8 cellular contexts compared by ENCODE assay signal in the genomic region with DNA sequence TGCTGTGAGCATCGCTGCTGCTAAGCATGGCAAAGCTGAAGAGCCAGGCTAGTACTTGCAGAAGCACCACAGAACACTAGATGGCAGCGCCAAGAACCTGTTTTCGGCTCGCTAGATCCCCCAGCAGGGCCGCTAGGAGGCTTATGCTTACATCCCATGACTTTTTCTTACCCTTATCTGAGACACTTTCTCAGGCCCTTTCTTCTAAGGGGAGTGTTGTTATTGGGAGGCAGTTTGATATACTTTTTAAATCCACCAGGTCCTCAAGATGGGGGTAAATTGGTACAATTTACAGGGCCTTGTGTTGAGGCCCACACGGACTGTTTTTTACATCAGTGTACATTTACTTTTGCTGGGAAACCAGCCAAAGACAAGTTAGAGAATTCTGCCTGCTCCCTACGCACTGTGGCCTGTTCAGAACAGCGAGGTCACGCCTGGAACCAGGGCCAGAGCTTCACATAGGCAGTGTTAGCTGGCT. TPM values are rescaled to one million over a fixed set of nuclear protein-coding genes. Genes with fewer than 3 reads are reported as not detected.
DNase-seq lines count a peak whose midpoint lies in the region; ATAC-seq and TF ChIP-seq lines count a peak whose summit lies in the region.

No MANE protein-coding gene starts in this region.

- H3K27me3 ChIP-seq in DND-41 (ENCODE audit: insufficient read depth, low read length, poor library complexity), result no peaks in the 10 kb centered on the region
- no peaks in the 10 kb centered on the region for H3K27me3 ChIP-seq in SJSA1 (replicated peaks)
- H3K27me3 ChIP-seq in right atrium auricular region, result no peaks in the 10 kb centered on the region
- H3K27me3 ChIP-seq in sigmoid colon, result no peaks in the 10 kb centered on the region

- no peak overlapping the region for H3K27ac Mint-ChIP-seq in activated naive CD8-positive, alpha-beta T cell treated with anti-CD3 and anti-CD28 coated beads, Interleukin-2, amount 10 ng/mL, durations not matched to agents 7 days and 5 days

- TF ChIP-seq CTCF in DND-41 (IDR thresholded peaks at IDR 0.05; ENCODE audit: borderline replicate concordance, extremely low read depth, low read length, poor library complexity, severe bottlenecking) (peak; percentile 78), right atrium auricular region (IDR thresholded peaks at IDR 0.05) (peak; percentile 46 to 70), sigmoid colon (IDR thresholded peaks at IDR 0.05) (peak; percentile 64 to 83 (median 82))

- H3K9ac ChIP-seq in DND-41 (ENCODE audit: low read depth, low read length), result no peak overlapping the region

- H3K27me3 Mint-ChIP-seq in activated naive CD8-positive, alpha-beta T cell treated with anti-CD3 and anti-CD28 coated beads, Interleukin-2, amount 10 ng/mL, durations not matched to agents 7 days and 5 days, result peaks cover 12% of the 10 kb centered on the region

- no peaks in the 10 kb centered on the region for H3K79me2 ChIP-seq in DND-41 (ENCODE audit: insufficient read depth, low read length)

- ATAC-seq in DND-41 (ENCODE audit: insufficient read depth, low read depth) (peak; percentile 83), GM21360 (IDR thresholded peaks at IDR 0.05; ENCODE audit: unreplicated experiment) (peak; percentile 77), HG03571 (IDR thresholded peaks at IDR 0.05; ENCODE audit: unreplicated experiment) (peak; percentile 91)
- ATAC-seq in activated naive CD8-positive, alpha-beta T cell treated with anti-CD3 and anti-CD28 coated beads, Interleukin-2, amount 10 ng/mL, durations not matched to agents 7 days and 5 days (ENCODE audit: low read depth), result peak; percentile 91

- no peak for TF ChIP-seq EP300 in sigmoid colon (IDR thresholded peaks at IDR 0.05)

- H3K9me3 Mint-ChIP-seq in activated naive CD8-positive, alpha-beta T cell treated with anti-CD3 and anti-CD28 coated beads, Interleukin-2, amount 10 ng/mL, durations not matched to agents 7 days and 5 days, result no peaks in the 10 kb centered on the region

- no peaks in the 10 kb centered on the region for H4K20me1 ChIP-seq in DND-41 (ENCODE audit: insufficient read depth, low read length)

- no peak overlapping the region for H3K4me3 Mint-ChIP-seq in activated naive CD8-positive, alpha-beta T cell treated with anti-CD3 and anti-CD28 coated beads, Interleukin-2, amount 10 ng/mL, durations not matched to agents 7 days and 5 days

- H3K4me1 ChIP-seq in DND-41 (ENCODE audit: insufficient read depth, low read length), result peaks cover 20% of the 10 kb centered on the region; the same call in 1 of the 2 replicates
- peaks cover 45% of the 10 kb centered on the region for H3K4me1 ChIP-seq in SJSA1 (replicated peaks)
- H3K4me1 ChIP-seq in right atrium auricular region, result peaks cover 0 to 22% of the 10 kb centered on the region in 2 donors
- H3K4me1 ChIP-seq in sigmoid colon, result peaks cover 0 to 40% (median 35%) of the 10 kb centered on the region in 4 donors

- H3K4me1 Mint-ChIP-seq in activated naive CD8-positive, alpha-beta T cell treated with anti-CD3 and anti-CD28 coated beads, Interleukin-2, amount 10 ng/mL, durations not matched to agents 7 days and 5 days, result peaks cover 17% of the 10 kb centered on the region

- no peak overlapping the region for H3K4me3 ChIP-seq in DND-41 (ENCODE audit: low read depth in 1 of 2, low read length in 2 of 2)
- no peak overlapping the region for H3K4me3 ChIP-seq in SJSA1
- no peak overlapping the region for H3K4me3 ChIP-seq in right atrium auricular region
- H3K4me3 ChIP-seq in sigmoid colon, result no peak overlapping the region

- TF ChIP-seq POLR2A in sigmoid colon (IDR thresholded peaks at IDR 0.05), result no peak

- H3K9me3 ChIP-seq in DND-41 (ENCODE audit: insufficient read depth, low read length, severe bottlenecking) (no peaks in the 10 kb centered on the region), SJSA1 (replicated peaks) (no peaks in the 10 kb centered on the region), right atrium auricular region (no peaks in the 10 kb centered on the region), sigmoid colon (no peaks in the 10 kb centered on the region)

- H3K36me3 ChIP-seq in DND-41 (ENCODE audit: insufficient read depth, low read length) (no peaks in the 10 kb centered on the region), SJSA1 (peaks cover 3% of the 10 kb centered on the region; the same call in 1 of the 2 replicates), right atrium auricular region (no peaks in the 10 kb centered on the region), sigmoid colon (no peaks in the 10 kb centered on the region)

- POLR2A ChIA-PET in activated naive CD8-positive, alpha-beta T cell treated with anti-CD3 and anti-CD28 coated beads, Interleukin-2, amount 10 ng/mL, durations not matched to agents 7 days and 5 days (lab: Charles Lee), result interaction anchor here (0.6 to 1.0 kb wide), 3 partner anchors 15 to 84 kb away, joined by 3 to 4 read pairs (median 3); partner anchors contain the start of gene TRIM5

- DNase-seq in DND-41, result peak; percentile 61
- DNase-seq in SJSA1 (ENCODE audit: low read depth in 1 of 2, low spot score in 2 of 2), result peak; percentile 71 to 85
- DNase-seq in activated naive CD8-positive, alpha-beta T cell treated with anti-CD3 and anti-CD28 coated beads, Interleukin-2, amount 10 ng/mL, durations not matched to agents 7 days and 5 days, result peak; percentile 45
- DNase-seq in right atrium auricular region (ENCODE audit: low spot score), result peak; percentile 79
- DNase-seq in sigmoid colon, result peak; percentile 87
- DNase-seq in NCI-H187 (lab: John Stamatoyannopoulos, UW), result no peak

- H2AFZ ChIP-seq in DND-41 (ENCODE audit: low read depth, low read length), result no peak overlapping the region

- 28 to 45% methylated on average over 9 of the region's 9 CpGs for WGBS in sigmoid colon, 2 donors

- H3K27ac ChIP-seq in DND-41 (ENCODE audit: low read length) (no peak overlapping the region), SJSA1 (no peak overlapping the region; the same call in 1 of the 2 replicates), right atrium auricular region (peak overlapping the region; percentile 24 to 40), sigmoid colon (peak overlapping the region; percentile 65 to 81 (median 77))

- intact Hi-C loops in sigmoid colon (cut with DNase I), result loop anchor here (1.0 kb wide), 1 partner anchor 21 kb away; no protein-coding TSS in a partner anchor

- no peak overlapping the region for H3K4me2 ChIP-seq in DND-41 (ENCODE audit: insufficient read depth, low read length)

- no peaks in the 10 kb centered on the region for H3K36me3 Mint-ChIP-seq in activated naive CD8-positive, alpha-beta T cell treated with anti-CD3 and anti-CD28 coated beads, Interleukin-2, amount 10 ng/mL, durations not matched to agents 7 days and 5 days

RNA-seq across cellular contexts. Expression of gene TRIM6, which starts 4.0 kb away (rescaled TPM):
- 24.1 and 26.2 TPM in 2 replicates for total RNA-seq in SJSA1 (2014; rRNA removed; shearing (Covaris generic))
- 1 to 10 TPM; 1.5 to 2.7 TPM for total RNA-seq in activated naive CD8-positive, alpha-beta T cell treated with anti-CD3 and anti-CD28 coated beads, Interleukin-2, amount 10 ng/mL, durations not matched to agents 7 days and 5 days
- 1 to 10 TPM; 1.3 TPM for total RNA-seq in right atrium auricular region
- 1 to 10 TPM; 3.5 to 5.5 (median 4.8) TPM for total RNA-seq in sigmoid colon
- polyA plus RNA-seq in sigmoid colon, result 1 to 10 TPM in 2 of 3 donors, under 1 TPM in 1; 0.60 to 1.2 (median 1.0) TPM

RNA-seq across cellular contexts. Expression of gene OR52B6, which starts 19.7 kb away (rescaled TPM):
- total RNA-seq in SJSA1 (2014; rRNA removed; shearing (Covaris generic)), result not detected in 2 replicates
- total RNA-seq in activated naive CD8-positive, alpha-beta T cell treated with anti-CD3 and anti-CD28 coated beads, Interleukin-2, amount 10 ng/mL, durations not matched to agents 7 days and 5 days, result not detected
- total RNA-seq in right atrium auricular region, result not detected
- total RNA-seq in sigmoid colon, result not detected
- polyA plus RNA-seq in sigmoid colon, result under 1 TPM in 1 of 3 donors, not detected in 2; 0.07 TPM

RNA-seq across cellular contexts. Expression of gene TRIM34, which starts 24.4 kb away (rescaled TPM):
- total RNA-seq in SJSA1 (2014; rRNA removed; shearing (Covaris generic)), result 6.0 and 10.6 TPM in 2 replicates
- 10 to 100 TPM; 17.3 to 17.5 TPM for total RNA-seq in activated naive CD8-positive, alpha-beta T cell treated with anti-CD3 and anti-CD28 coated beads, Interleukin-2, amount 10 ng/mL, durations not matched to agents 7 days and 5 days
- total RNA-seq in right atrium auricular region (1 to 10 TPM; 1.4 to 3.8 TPM), sigmoid colon (10 to 100 TPM in 1 of 4 donors, 1 to 10 TPM in 3; 3.5 to 10.2 (median 7.3) TPM)
- 1 to 10 TPM; 3.6 to 9.1 (median 7.4) TPM for polyA plus RNA-seq in sigmoid colon

RNA-seq across cellular contexts. Expression of gene OR52H1, which starts 52.1 kb away (rescaled TPM):
- total RNA-seq in SJSA1 (2014; rRNA removed; shearing (Covaris generic)), result not detected in 2 replicates
- total RNA-seq in activated naive CD8-positive, alpha-beta T cell treated with anti-CD3 and anti-CD28 coated beads, Interleukin-2, amount 10 ng/mL, durations not matched to agents 7 days and 5 days, result not detected
- total RNA-seq in right atrium auricular region, result not detected
- total RNA-seq in sigmoid colon, result 1 to 10 TPM in 3 of 4 donors, not detected in 1; 1.5 to 3.0 (median 1.6) TPM
- under 1 TPM in 1 of 3 donors, not detected in 2; 0.09 TPM for polyA plus RNA-seq in sigmoid colon

Comparison
In these comparisons a context has a peak if more than half of its experiments do, and no peak if none do; other contexts are left out.
1. DNase-seq: peak in DND-41 (single experiment), SJSA1 (2 of 2), activated naive CD8-positive, alpha-beta T cell treated with anti-CD3 and anti-CD28 coated beads, Interleukin-2, amount 10 ng/mL, durations not matched to agents 7 days and 5 days (single experiment), right atrium auricular region (single experiment) and sigmoid colon (single experiment); none in NCI-H187 (0 of 2).
2. H3K27ac ChIP-seq: peak in right atrium auricular region (2 of 2) and sigmoid colon (4 of 4); none in DND-41 (single experiment) and SJSA1 (single experiment).
3. Peak in every context shown above with its lines, with median percentiles within 50 percentile points of each other: ATAC-seq and CTCF ChIP-seq.